In the genomic region with DNA sequence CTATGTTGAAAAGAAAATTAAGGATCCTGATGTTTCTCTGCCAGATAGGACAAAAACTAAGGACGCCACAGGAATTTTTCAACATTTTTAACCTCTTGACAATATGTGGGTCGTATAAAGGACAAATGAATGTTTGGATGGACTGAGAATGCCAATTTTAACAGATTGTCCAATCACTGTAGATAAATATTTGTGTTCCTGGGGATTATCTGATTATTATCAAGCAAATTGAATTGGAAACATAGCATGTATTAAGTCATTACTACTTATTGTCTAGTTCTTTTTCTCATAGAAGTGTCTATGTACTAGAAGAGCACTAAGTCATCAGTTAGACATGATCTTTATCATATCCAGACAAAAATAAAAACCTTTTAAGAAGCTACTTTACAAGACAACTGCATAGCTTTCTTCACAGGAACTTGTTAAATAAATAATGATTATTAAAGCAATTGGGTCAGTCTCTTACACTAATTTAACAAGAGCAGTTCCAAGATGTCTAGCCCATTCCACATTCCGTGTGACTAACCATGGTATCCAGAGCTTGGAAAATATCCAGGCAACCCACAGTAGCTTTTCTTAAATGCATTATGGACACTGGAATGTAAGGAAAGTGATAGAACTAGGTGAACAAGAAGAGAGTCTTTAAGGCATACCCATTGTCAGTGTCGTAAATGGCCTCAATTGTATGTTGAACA, we compare ENCODE assay signal across 19 cellular contexts.
A peak's percentile ranks its signal among the peaks of the same experiment; 100 is the strongest.
DNase-seq lines count a peak whose midpoint lies in the region; ATAC-seq, FAIRE-seq and TF ChIP-seq lines count a peak whose summit lies in the region.
"Had no signal": no experiment of that assay in that cellular context is flagged by ENCODE, and none has a peak within 500 bp of the region (broad histone marks: within the 10 kb centered on the region; RNA-seq: fewer than 3 reads in every experiment).

No MANE protein-coding gene starts in this region.

- no peaks in the 10 kb centered on the region for H3K9me1 ChIP-seq in keratinocyte (ENCODE audit: control insufficient read depth, extremely low read depth, insufficient read depth, low read length)

- H3K27me3 Mint-ChIP-seq in activated naive CD8-positive, alpha-beta T cell treated with anti-CD3 and anti-CD28 coated beads, Interleukin-2, amount 50 U/mL, for 24 hours, result peaks cover 7% of the 10 kb centered on the region

- no peak for ATAC-seq in activated naive CD8-positive, alpha-beta T cell treated with anti-CD3 and anti-CD28 coated beads, Interleukin-2, amount 50 U/mL, for 24 hours
- ATAC-seq in HG03521 (IDR thresholded peaks at IDR 0.05; ENCODE audit: unreplicated experiment) (no peak), GM21825 (IDR thresholded peaks at IDR 0.05; ENCODE audit: unreplicated experiment) (no peak)
- ATAC-seq: heart right ventricle; left colon; stimulated activated effector memory CD8-positive, alpha-beta T cell treated with anti-CD3 and anti-CD28 coated beads, Interleukin-12 subunit alpha, Interleukin-12 subunit beta, amount 100 ng/mL, for 72 hours had no signal

- no peak overlapping the region for H3K27ac Mint-ChIP-seq in activated naive CD8-positive, alpha-beta T cell treated with anti-CD3 and anti-CD28 coated beads, Interleukin-2, amount 50 U/mL, for 24 hours
- H3K27ac Mint-ChIP-seq: activated CD4-positive, alpha-beta T cell treated with anti-CD3 and anti-CD28 coated beads, Interleukin-2, amount 10 ng/mL, durations not matched to agents 7 days and 5 days; activated naive CD4-positive, alpha-beta T cell treated with anti-CD3 and anti-CD28 coated beads, Interleukin-2, amount 50 U/mL, for 24 hours; endodermal cell; stimulated activated effector memory CD8-positive, alpha-beta T cell treated with anti-CD3 and anti-CD28 coated beads, Interleukin-12 subunit alpha, Interleukin-12 subunit beta, amount 100 ng/mL, for 72 hours had no signal

- no peaks in the 10 kb centered on the region for H3K27me3 ChIP-seq in keratinocyte (ENCODE audit: control insufficient read depth, extremely low read depth, insufficient read depth, low read length)
- H3K27me3 ChIP-seq: heart right ventricle, transverse colon had no signal

- H2AFZ ChIP-seq in keratinocyte (ENCODE audit: control insufficient read depth, low read length), result peak overlapping the region; percentile 33
- H2AFZ ChIP-seq: parathyroid adenoma had no signal

- H3K9ac ChIP-seq in keratinocyte (ENCODE audit: control insufficient read depth, extremely low read depth, insufficient read depth, low read length), result no peak overlapping the region
- H3K9ac ChIP-seq: parathyroid adenoma had no signal

- H3K36me3 ChIP-seq in keratinocyte (ENCODE audit: control insufficient read depth in 2 of 2, extremely low read depth in 1 of 2, insufficient read depth in 2 of 2, low read length in 2 of 2), result no peaks in the 10 kb centered on the region
- H3K36me3 ChIP-seq: heart right ventricle, transverse colon had no signal

- DNase-seq in ACHN (peak; percentile 17), LHCN-M2 (ENCODE audit: low read depth) (peak; percentile 78), cardiac fibroblast (ENCODE audit: low read depth in 2 of 2) (peak; percentile 80 to 82), keratinocyte (ENCODE audit: low read depth, low spot score) (peak; percentile 63)
- no peak for DNase-seq in activated naive CD8-positive, alpha-beta T cell treated with anti-CD3 and anti-CD28 coated beads, Interleukin-2, amount 50 U/mL, for 24 hours
- no peak for DNase-seq in activated CD8-positive, alpha-beta memory T cell treated with anti-CD3 and anti-CD28 coated beads, Interleukin-2, amount 50 U/mL, for 4 hours
- DNase-seq: activated CD4-positive, alpha-beta T cell treated with anti-CD3 and anti-CD28 coated beads, Interleukin-2, amount 10 ng/mL, durations not matched to agents 7 days and 5 days; Caco-2; endodermal cell; heart right ventricle; left colon; small intestine; transverse colon had no signal

- H3K4me2 ChIP-seq in keratinocyte (ENCODE audit: control insufficient read depth, extremely low read depth, insufficient read depth, low read depth, low read length), result peak overlapping the region; percentile 51

- no peak for TF ChIP-seq CTCF in cardiac fibroblast (IDR thresholded peaks at IDR 0.05; ENCODE audit: low read depth, low read length)
- no peak for TF ChIP-seq CTCF in keratinocyte (optimal IDR thresholded peaks at IDR 0.05 in 1 of 3, IDR thresholded peaks at IDR 0.05 in 1 of 3, conservative IDR thresholded peaks at IDR 0.05 in 1 of 3; ENCODE audit: extremely low read depth in 1 of 3, insufficient read depth in 2 of 3, low read length in 3 of 3)

- H3K36me3 Mint-ChIP-seq in activated naive CD8-positive, alpha-beta T cell treated with anti-CD3 and anti-CD28 coated beads, Interleukin-2, amount 50 U/mL, for 24 hours (ENCODE audit: low read depth), result no peaks in the 10 kb centered on the region
- H3K36me3 Mint-ChIP-seq: activated naive CD4-positive, alpha-beta T cell treated with anti-CD3 and anti-CD28 coated beads, Interleukin-2, amount 50 U/mL, for 24 hours; stimulated activated effector memory CD8-positive, alpha-beta T cell treated with anti-CD3 and anti-CD28 coated beads, Interleukin-12 subunit alpha, Interleukin-12 subunit beta, amount 100 ng/mL, for 72 hours had no signal

- peaks cover 29% of the 10 kb centered on the region for H3K4me1 ChIP-seq in keratinocyte (ENCODE audit: control insufficient read depth, extremely low read depth, insufficient read depth, low read length)
- H3K4me1 ChIP-seq: Caco-2, heart right ventricle, parathyroid adenoma, transverse colon had no signal

- H3K4me3 ChIP-seq in cardiac fibroblast (replicated peaks in 1 of 2; ENCODE audit: low read depth in 2 of 2, low read length in 2 of 2) (no peak overlapping the region), keratinocyte (ENCODE audit: control insufficient read depth in 2 of 3, extremely low read depth in 1 of 3, insufficient read depth in 2 of 3, low read depth in 1 of 3, low read length in 3 of 3) (no peak overlapping the region)
- H3K4me3 ChIP-seq: heart right ventricle, transverse colon had no signal

- in situ Hi-C loops in ACHN (cut with HindIII; ENCODE audit: low pct_ligation_motif_present, low pct_unique_long_range_greater_than_20kb, low sequenced_read_pairs), result no loop called here

- H3K79me2 ChIP-seq in keratinocyte (ENCODE audit: control insufficient read depth, insufficient read depth, low read length), result no peaks in the 10 kb centered on the region
- H3K79me2 ChIP-seq: parathyroid adenoma had no signal

- peak; percentile 55 for FAIRE-seq in keratinocyte (lab: Jason Lieb, UNC)
- FAIRE-seq: GM19239 had no signal

- dilution Hi-C loops in keratinocyte (cut with MboI; ENCODE audit: extremely low pct_ligation_motif_present, low sequenced_read_pairs), result no loop called here

- H3K27ac ChIP-seq in keratinocyte (ENCODE audit: control insufficient read depth, insufficient read depth, low read length), result no peak overlapping the region
- H3K27ac ChIP-seq: heart right ventricle, parathyroid adenoma, transverse colon had no signal

- no peaks in the 10 kb centered on the region for H4K20me1 ChIP-seq in keratinocyte (ENCODE audit: control insufficient read depth, extremely low read depth, insufficient read depth, low read length)

- no peaks in the 10 kb centered on the region for H3K9me3 ChIP-seq in keratinocyte (ENCODE audit: control insufficient read depth, low read depth, low read length)
- H3K9me3 ChIP-seq: Caco-2, heart right ventricle, transverse colon had no signal

- no peaks in the 10 kb centered on the region for H3K9me3 Mint-ChIP-seq in activated naive CD8-positive, alpha-beta T cell treated with anti-CD3 and anti-CD28 coated beads, Interleukin-2, amount 50 U/mL, for 24 hours
- H3K9me3 Mint-ChIP-seq: activated CD4-positive, alpha-beta T cell treated with anti-CD3 and anti-CD28 coated beads, Interleukin-2, amount 10 ng/mL, durations not matched to agents 7 days and 5 days; activated naive CD4-positive, alpha-beta T cell treated with anti-CD3 and anti-CD28 coated beads, Interleukin-2, amount 50 U/mL, for 24 hours; endodermal cell; stimulated activated effector memory CD8-positive, alpha-beta T cell treated with anti-CD3 and anti-CD28 coated beads, Interleukin-12 subunit alpha, Interleukin-12 subunit beta, amount 100 ng/mL, for 72 hours had no signal

- H3K4me1 Mint-ChIP-seq in activated naive CD8-positive, alpha-beta T cell treated with anti-CD3 and anti-CD28 coated beads, Interleukin-2, amount 50 U/mL, for 24 hours, result peaks cover under 1% of the 10 kb centered on the region
- H3K4me1 Mint-ChIP-seq: activated CD4-positive, alpha-beta T cell treated with anti-CD3 and anti-CD28 coated beads, Interleukin-2, amount 10 ng/mL, durations not matched to agents 7 days and 5 days; activated naive CD4-positive, alpha-beta T cell treated with anti-CD3 and anti-CD28 coated beads, Interleukin-2, amount 50 U/mL, for 24 hours had no signal

- no peak overlapping the region for H3K4me3 Mint-ChIP-seq in activated naive CD8-positive, alpha-beta T cell treated with anti-CD3 and anti-CD28 coated beads, Interleukin-2, amount 50 U/mL, for 24 hours
- H3K4me3 Mint-ChIP-seq: activated CD4-positive, alpha-beta T cell treated with anti-CD3 and anti-CD28 coated beads, Interleukin-2, amount 10 ng/mL, durations not matched to agents 7 days and 5 days; activated naive CD4-positive, alpha-beta T cell treated with anti-CD3 and anti-CD28 coated beads, Interleukin-2, amount 50 U/mL, for 24 hours; endodermal cell; stimulated activated effector memory CD8-positive, alpha-beta T cell treated with anti-CD3 and anti-CD28 coated beads, Interleukin-12 subunit alpha, Interleukin-12 subunit beta, amount 100 ng/mL, for 72 hours had no signal

Comparison
In these comparisons a context has a peak if more than half of its experiments do, and no peak if none do; other contexts are left out.
1. DNase-seq: peak in ACHN (single experiment), LHCN-M2 (single experiment), cardiac fibroblast (2 of 2) and keratinocyte (single experiment); none in activated naive CD8-positive, alpha-beta T cell treated with anti-CD3 and anti-CD28 coated beads, Interleukin-2, amount 50 U/mL, for 24 hours (single experiment) and activated CD8-positive, alpha-beta memory T cell treated with anti-CD3 and anti-CD28 coated beads, Interleukin-2, amount 50 U/mL, for 4 hours (single experiment).